In the genomic region with DNA sequence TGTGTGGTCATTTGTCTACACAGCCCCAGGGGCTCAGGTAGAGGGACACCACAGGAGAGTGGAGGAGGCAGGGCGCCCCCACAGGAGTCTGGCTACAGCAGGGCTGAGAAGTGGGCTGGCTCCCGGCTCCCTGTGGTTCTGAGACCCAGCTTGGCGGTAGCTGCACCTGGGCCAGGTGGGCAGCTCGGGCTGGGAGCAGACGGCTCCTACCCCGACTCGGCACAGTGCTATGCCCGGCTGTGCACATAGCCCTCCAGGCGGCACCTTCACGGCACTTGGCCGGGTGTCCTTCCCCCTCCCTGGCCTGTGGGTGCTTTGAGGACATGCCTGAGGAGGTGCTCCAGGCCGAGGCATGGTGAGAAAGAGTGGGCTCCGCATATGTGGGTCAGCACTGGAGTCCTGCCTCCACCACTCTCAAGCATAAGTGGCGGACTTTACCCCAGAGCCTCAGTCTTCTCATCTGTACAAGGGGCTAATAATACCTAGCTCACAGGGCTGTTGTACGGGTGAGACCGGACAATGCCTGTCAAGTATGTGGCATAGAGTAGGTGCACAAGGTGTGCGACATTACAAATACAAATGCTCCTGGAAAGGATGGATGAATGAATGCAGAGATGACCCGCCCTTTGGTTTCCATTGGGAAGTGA, we compare ENCODE assay signal across 25 cellular contexts. TPM values are rescaled to one million over a fixed set of nuclear protein-coding genes. Genes with fewer than 3 reads are reported as not detected.
"Had no signal": no experiment of that assay in that cellular context is flagged by ENCODE, and none has a peak within 500 bp of the region (broad histone marks: within the 10 kb centered on the region; RNA-seq: fewer than 3 reads in every experiment).

No MANE protein-coding gene starts in this region.

- H3K27me3 ChIP-seq: left lung, pancreas, upper lobe of left lung, vagina had no signal

- H3K36me3 Mint-ChIP-seq: immature natural killer cell; naive thymus-derived CD8-positive, alpha-beta T cell; stimulated activated memory B cell treated with anti-CD40 and anti-IgM and Interleukin-4, amounts not matched to agents 10 μg/mL and 1 μg/mL and 100 μg/mL, for 72 hours had no signal

- H3K4me3 Mint-ChIP-seq: immature natural killer cell; naive thymus-derived CD8-positive, alpha-beta T cell; nephron; neural crest cell; stimulated activated memory B cell treated with anti-CD40 and anti-IgM and Interleukin-4, amounts not matched to agents 10 μg/mL and 1 μg/mL and 100 μg/mL, for 72 hours; stimulated activated naive CD8-positive, alpha-beta T cell treated with anti-CD3 and anti-CD28 coated beads, Interleukin-15, amount 100 ng/mL, for 72 hours had no signal

- H3K27ac ChIP-seq: left lung, lower lobe of right lung, pancreas, prostate gland, sigmoid colon, spleen, transverse colon, upper lobe of left lung, vagina had no signal

- H3K9me3 Mint-ChIP-seq: immature natural killer cell; neural crest cell; stimulated activated memory B cell treated with anti-CD40 and anti-IgM and Interleukin-4, amounts not matched to agents 10 μg/mL and 1 μg/mL and 100 μg/mL, for 72 hours; stimulated activated naive CD8-positive, alpha-beta T cell treated with anti-CD3 and anti-CD28 coated beads, Interleukin-15, amount 100 ng/mL, for 72 hours had no signal

- DNase-seq: immature natural killer cell; kidney; left colon; left lung; naive thymus-derived CD8-positive, alpha-beta T cell; pancreas; retina; right cardiac atrium; sigmoid colon; small intestine; spleen; stimulated activated CD4-positive, alpha-beta T cell treated with anti-CD3 and anti-CD28 coated beads, Interleukin-4, amount 100 ng/mL, for 4 hours; stimulated activated CD8-positive, alpha-beta memory T cell treated with anti-CD3 and anti-CD28 coated beads, Interleukin-4, amount 100 ng/mL, for 48 hours; stimulated activated naive CD4-positive, alpha-beta T cell treated with Interleukin-2 at 50 U/mL for 16 hours; stimulated activated naive CD8-positive, alpha-beta T cell treated with anti-CD3 and anti-CD28 coated beads, Interleukin-15, amount 100 ng/mL, for 72 hours; transverse colon had no signal

- H3K27ac Mint-ChIP-seq: immature natural killer cell; stimulated activated memory B cell treated with anti-CD40 and anti-IgM and Interleukin-4, amounts not matched to agents 10 μg/mL and 1 μg/mL and 100 μg/mL, for 72 hours; stimulated activated naive CD8-positive, alpha-beta T cell treated with anti-CD3 and anti-CD28 coated beads, Interleukin-15, amount 100 ng/mL, for 72 hours had no signal

- H3K4me1 ChIP-seq: pancreas, prostate gland had no signal

- ATAC-seq: left colon; left lung; lower lobe of right lung; naive thymus-derived CD8-positive, alpha-beta T cell; pancreas; right cardiac atrium; stimulated activated memory B cell treated with anti-CD40 and anti-IgM and Interleukin-4, amounts not matched to agents 10 μg/mL and 1 μg/mL and 100 μg/mL, for 72 hours; stimulated activated naive CD8-positive, alpha-beta T cell treated with anti-CD3 and anti-CD28 coated beads, Interleukin-15, amount 100 ng/mL, for 72 hours had no signal

- H3K4me3 ChIP-seq: left lung, lower lobe of right lung, pancreas, prostate gland, sigmoid colon, spleen, transverse colon, upper lobe of left lung, vagina had no signal

- FAIRE-seq: islet of Langerhans, kidney, pancreas, small intestine had no signal

- H3K36me3 ChIP-seq: left lung, lower lobe of right lung, pancreas, prostate gland, sigmoid colon, spleen, transverse colon, upper lobe of left lung, vagina had no signal

- H3K4me1 Mint-ChIP-seq: stimulated activated naive CD8-positive, alpha-beta T cell treated with anti-CD3 and anti-CD28 coated beads, Interleukin-15, amount 100 ng/mL, for 72 hours had no signal

- H3K9me3 ChIP-seq: left lung, lower lobe of right lung, pancreas, prostate gland, sigmoid colon, spleen, transverse colon, upper lobe of left lung, vagina had no signal

RNA-seq across cellular contexts. Expression of a gene that starts 50.1 kb away (rescaled TPM):
- total RNA-seq: mammary epithelial cell; naive thymus-derived CD8-positive, alpha-beta T cell; spleen had no signal
- polyA plus RNA-seq: immature natural killer cell, mammary epithelial cell had no signal
